8 cellular contexts compared by ENCODE assay signal in the genomic region with DNA sequence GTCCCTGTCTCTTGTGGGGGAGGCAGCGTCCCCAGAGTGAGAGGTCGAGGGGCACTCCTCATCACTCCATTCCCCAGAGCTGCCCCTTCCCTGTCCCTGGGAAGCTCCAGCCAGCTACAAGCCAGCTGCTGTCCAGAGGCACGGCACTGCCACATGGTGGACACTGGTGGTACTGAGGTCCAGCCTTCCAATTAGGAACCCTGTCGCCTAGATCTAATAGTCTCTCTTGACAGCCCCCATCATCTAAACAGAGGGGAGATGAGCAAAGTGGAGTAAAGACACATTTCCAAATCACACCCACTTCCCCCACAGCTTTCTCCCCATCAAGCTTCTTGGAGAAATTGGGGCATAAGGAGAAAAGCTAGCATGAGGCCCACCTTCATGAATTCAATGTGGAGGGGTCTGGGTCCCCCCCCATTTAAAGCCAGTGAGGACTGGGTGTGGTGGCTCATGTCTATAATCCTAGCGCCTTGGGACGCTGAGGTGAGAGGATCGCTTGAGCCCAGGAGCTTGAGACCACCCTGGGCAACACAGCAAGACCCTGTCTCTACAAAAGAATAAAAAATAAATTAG. TPM values are rescaled to one million over a fixed set of nuclear protein-coding genes. Genes with fewer than 3 reads are reported as not detected.
A peak's percentile ranks its signal among the peaks of the same experiment; 100 is the strongest.
DNase-seq lines count a peak whose midpoint lies in the region; ATAC-seq and TF ChIP-seq lines count a peak whose summit lies in the region.

No MANE protein-coding gene starts in this region.

- no peak for TF ChIP-seq EP300 in transverse colon (IDR thresholded peaks at IDR 0.05; ENCODE audit: low read depth)

- H3K27me3 Mint-ChIP-seq in HFFc6 (ENCODE audit: insufficient read depth), result no peaks in the 10 kb centered on the region; the same call in none of the 2 replicates
- no peaks in the 10 kb centered on the region for H3K27me3 Mint-ChIP-seq in naive thymus-derived CD8-positive, alpha-beta T cell

- peak; percentile 29 to 33 for ATAC-seq in naive thymus-derived CD8-positive, alpha-beta T cell

- H3K4me2 ChIP-seq in fibroblast of lung (ENCODE audit: extremely low read depth, insufficient read depth, low read length), result no peak overlapping the region

- H3K4me3 ChIP-seq in fibroblast of lung (replicated peaks in 1 of 4; ENCODE audit: control extremely low read depth in 1 of 4, insufficient read depth in 1 of 4, low read depth in 3 of 4, low read length in 4 of 4), result no peak overlapping the region
- no peak overlapping the region for H3K4me3 ChIP-seq in transverse colon

- TF ChIP-seq POLR2A in transverse colon (IDR thresholded peaks at IDR 0.05), result no peak

- H2AFZ ChIP-seq in fibroblast of lung (ENCODE audit: low read length), result peak overlapping the region; percentile 57

- DNase-seq in EL (peak; percentile 83), HFFc6 (peak; percentile 67), NCI-H460 (ENCODE audit: extremely low read depth, low read depth) (peak; percentile 78), fibroblast of lung (ENCODE audit: low read depth in 2 of 2) (peak; percentile 65 to 81), transverse colon (peak; percentile 79), SKM-1 treated with dmso at 0.1 percent for 144 hours (lab: John Stamatoyannopoulos, UW; ENCODE audit: unreplicated experiment) (no peak)
- peak; percentile 75 to 80 for DNase-seq in activated CD4-positive, alpha-beta T cell treated with anti-CD3 and anti-CD28 coated beads, Interleukin-2, amount 50 U/mL, for 48 hours
- DNase-seq in naive thymus-derived CD8-positive, alpha-beta T cell, result peak in 3 of 10 donors; percentile 22 to 64 (median 28)

- POLR2A ChIA-PET in naive thymus-derived CD8-positive, alpha-beta T cell (lab: Charles Lee), result interaction anchor here (0.6 to 1.3 kb wide), 6 partner anchors 24 to 218 kb away, joined by 3 read pairs; no protein-coding TSS in a partner anchor

- H3K4me3 Mint-ChIP-seq in HFFc6, result peak overlapping the region; percentile 71
- no peak overlapping the region for H3K4me3 Mint-ChIP-seq in naive thymus-derived CD8-positive, alpha-beta T cell

- peak overlapping the region; percentile 96 for H3K27ac Mint-ChIP-seq in HFFc6
- H3K27ac Mint-ChIP-seq in naive thymus-derived CD8-positive, alpha-beta T cell, result no peak overlapping the region

- H3K4me1 ChIP-seq in fibroblast of lung (ENCODE audit: control insufficient read depth, extremely low read depth, insufficient read depth, low read length), result peaks cover 25% of the 10 kb centered on the region
- peaks cover 9 to 16% (median 10%) of the 10 kb centered on the region in 4 donors for H3K4me1 ChIP-seq in transverse colon

- TF ChIP-seq CTCF in HFFc6 (IDR thresholded peaks at IDR 0.05), result peak; percentile 94
- peak; percentile 94 to 98 for TF ChIP-seq CTCF in fibroblast of lung (conservative IDR thresholded peaks at IDR 0.05 in 1 of 2, IDR thresholded peaks at IDR 0.05 in 1 of 2; ENCODE audit: low read depth in 1 of 2, low read length in 2 of 2)
- peak; percentile 87 to 92 (median 90) for TF ChIP-seq CTCF in transverse colon (IDR thresholded peaks at IDR 0.05)

- H3K27ac ChIP-seq in fibroblast of lung (ENCODE audit: insufficient read depth, low read length) (peak overlapping the region; percentile 80), transverse colon (no peak overlapping the region)

- H3K27me3 ChIP-seq in fibroblast of lung (ENCODE audit: control insufficient read depth, insufficient read depth, low read length) (no peaks in the 10 kb centered on the region), transverse colon (no peaks in the 10 kb centered on the region)

- H3K36me3 ChIP-seq in fibroblast of lung (ENCODE audit: control insufficient read depth, insufficient read depth, low read length), result no peaks in the 10 kb centered on the region
- H3K36me3 ChIP-seq in transverse colon, result no peaks in the 10 kb centered on the region

- peaks cover 55% of the 10 kb centered on the region for H3K4me1 Mint-ChIP-seq in HFFc6 (ENCODE audit: low read depth)
- H3K4me1 Mint-ChIP-seq in naive thymus-derived CD8-positive, alpha-beta T cell, result peaks cover 7 to 14% (median 8%) of the 10 kb centered on the region in 4 donors

- H3K9me3 ChIP-seq in fibroblast of lung (ENCODE audit: control insufficient read depth, insufficient read depth, low read depth, low read length) (no peaks in the 10 kb centered on the region), transverse colon (no peaks in the 10 kb centered on the region)

- WGBS in transverse colon (ENCODE audit: low coverage in 1 of 2), 2 donors, result 35% methylated on average over 7 of the region's 7 CpGs; no CpG with 5 or more reads in 1 of the 2 donors

- H3K36me3 Mint-ChIP-seq in HFFc6 (ENCODE audit: low read depth), result no peaks in the 10 kb centered on the region
- H3K36me3 Mint-ChIP-seq in naive thymus-derived CD8-positive, alpha-beta T cell, result no peaks in the 10 kb centered on the region

- no peak overlapping the region for H3K9ac ChIP-seq in fibroblast of lung (ENCODE audit: insufficient read depth, low read length)

- H3K79me2 ChIP-seq in fibroblast of lung (ENCODE audit: control insufficient read depth, insufficient read depth, low read length), result no peaks in the 10 kb centered on the region

- in situ Hi-C loops in transverse colon (cut with MboI; ENCODE audit: low pct_ligation_motif_present in 1 of 4, low pct_unique_long_range_greater_than_20kb in 1 of 4, low sequenced_read_pairs in 3 of 4), result no loop called here

- H3K9me3 Mint-ChIP-seq in HFFc6, result no peaks in the 10 kb centered on the region
- H3K9me3 Mint-ChIP-seq in naive thymus-derived CD8-positive, alpha-beta T cell, result no peaks in the 10 kb centered on the region

- H4K20me1 ChIP-seq in fibroblast of lung (ENCODE audit: control insufficient read depth, extremely low read depth, insufficient read depth, low read length), result no peaks in the 10 kb centered on the region

- intact Hi-C loops in transverse colon (cut with DNase I; ENCODE audit: low total_unique reads), result loop anchor here (5.0 kb wide), 2 partner anchors 146 to 191 kb away; no protein-coding TSS in a partner anchor

RNA-seq across cellular contexts. Expression of gene INHBE, which starts 2.1 kb away (rescaled TPM):
- total RNA-seq in HFFc6 (2021; fragmentation: NEBNext Ultra II Directional; extraction: Animal tissue kit (Norgen Biotek cat#: 25700)), result under 1 TPM in 5 of 6 experiments, not detected in 1; 0.12 to 0.34 (median 0.18) TPM
- 1.3 and 2.2 TPM in 2 replicates for total RNA-seq in NCI-H460 (2014; rRNA removed; shearing (Covaris generic))
- 0.72 and 0.78 TPM in 2 replicates for polyA plus RNA-seq in NCI-H460 (2014; cell fraction: nucleus; rRNA removed)
- total RNA-seq in fibroblast of lung, result 9.2 and 26.4 TPM in 2 replicates
- polyA plus RNA-seq in fibroblast of lung, result 0.41 and 0.67 TPM in 2 replicates
- polyA plus RNA-seq in fibroblast of lung (2012), result 0.40 and 1.0 TPM in 2 replicates
- not detected in 2 replicates for polyA minus RNA-seq in fibroblast of lung (ENCODE audit: low replicate concordance)
- not detected for total RNA-seq in naive thymus-derived CD8-positive, alpha-beta T cell
- under 1 TPM in 1 of 3 donors, not detected in 2; 0.16 TPM for polyA plus RNA-seq in naive thymus-derived CD8-positive, alpha-beta T cell
- total RNA-seq in transverse colon, result not detected

RNA-seq across cellular contexts. Expression of gene GLI1, which starts 6.6 kb away (rescaled TPM):
- total RNA-seq in HFFc6 (2021; fragmentation: NEBNext Ultra II Directional; extraction: Animal tissue kit (Norgen Biotek cat#: 25700)), result 1 to 10 TPM; 3.9 to 5.8 (median 4.6) TPM
- total RNA-seq in NCI-H460 (2014; rRNA removed; shearing (Covaris generic)), result 0.20 and 5.0 TPM in 2 replicates
- polyA plus RNA-seq in NCI-H460 (2014; cell fraction: nucleus; rRNA removed), result 0.56 and 0.76 TPM in 2 replicates
- total RNA-seq in fibroblast of lung, result 1.0 and 2.0 TPM in 2 replicates
- 0.40 and 0.97 TPM in 2 replicates for polyA plus RNA-seq in fibroblast of lung
- 1.5 and 3.4 TPM in 2 replicates for polyA plus RNA-seq in fibroblast of lung (2012)
- 2.7 and 17.2 TPM in 2 replicates for polyA minus RNA-seq in fibroblast of lung (ENCODE audit: low replicate concordance)
- total RNA-seq in naive thymus-derived CD8-positive, alpha-beta T cell, result 1 to 10 TPM; 1.9 to 2.7 TPM
- polyA plus RNA-seq in naive thymus-derived CD8-positive, alpha-beta T cell, result not detected
- 1 to 10 TPM in 1 of 4 donors, under 1 TPM in 2, not detected in 1; 0.41 to 1.2 (median 0.79) TPM for total RNA-seq in transverse colon

RNA-seq across cellular contexts. Expression of gene INHBC, which starts 18.4 kb away (rescaled TPM):
- not detected for total RNA-seq in HFFc6 (2021; fragmentation: NEBNext Ultra II Directional; extraction: Animal tissue kit (Norgen Biotek cat#: 25700))
- not detected in 2 replicates for total RNA-seq in NCI-H460 (2014; rRNA removed; shearing (Covaris generic))
- polyA plus RNA-seq in NCI-H460 (2014; cell fraction: nucleus; rRNA removed), result not detected in 2 replicates
- total RNA-seq in fibroblast of lung (not detected in 2 replicates), transverse colon (not detected)
- polyA plus RNA-seq in fibroblast of lung, result 0.05 TPM in 1 of 2 replicates, not detected in the other
- not detected in 2 replicates for polyA plus RNA-seq in fibroblast of lung (2012)
- 0.15 TPM in 1 of 2 replicates, not detected in the other for polyA minus RNA-seq in fibroblast of lung (ENCODE audit: low replicate concordance)
- under 1 TPM; 0.18 to 0.19 TPM for total RNA-seq in naive thymus-derived CD8-positive, alpha-beta T cell
- not detected for polyA plus RNA-seq in naive thymus-derived CD8-positive, alpha-beta T cell

RNA-seq across cellular contexts. Expression of gene R3HDM2, which starts 22.2 kb away (rescaled TPM):
- total RNA-seq in HFFc6 (2021; fragmentation: NEBNext Ultra II Directional; extraction: Animal tissue kit (Norgen Biotek cat#: 25700)), result 10 to 100 TPM; 33.7 to 39.4 (median 37.9) TPM
- total RNA-seq in NCI-H460 (2014; rRNA removed; shearing (Covaris generic)), result 24.4 and 24.6 TPM in 2 replicates
- polyA plus RNA-seq in NCI-H460 (2014; cell fraction: nucleus; rRNA removed), result 20.1 and 41.2 TPM in 2 replicates
- total RNA-seq in fibroblast of lung (11.3 and 21.3 TPM in 2 replicates), transverse colon (10 to 100 TPM; 26.3 to 56.9 (median 33.3) TPM)
- polyA plus RNA-seq in fibroblast of lung, result 18.5 and 22.8 TPM in 2 replicates
- polyA plus RNA-seq in fibroblast of lung (2012), result 21.7 and 23.1 TPM in 2 replicates
- 102 and 123 TPM in 2 replicates for polyA minus RNA-seq in fibroblast of lung (ENCODE audit: low replicate concordance)
- total RNA-seq in naive thymus-derived CD8-positive, alpha-beta T cell, result 100 to 1,000 TPM; 104 to 115 TPM
- polyA plus RNA-seq in naive thymus-derived CD8-positive, alpha-beta T cell, result 10 to 100 TPM in 1 of 3 donors, 1 to 10 TPM in 2; 5.4 to 17.3 (median 7.4) TPM

RNA-seq across cellular contexts. Expression of gene ARHGAP9, which starts 26.6 kb away (rescaled TPM):
- total RNA-seq in HFFc6 (2021; fragmentation: NEBNext Ultra II Directional; extraction: Animal tissue kit (Norgen Biotek cat#: 25700)), result under 1 TPM in 5 of 6 experiments, not detected in 1; 0.11 to 0.85 (median 0.21) TPM
- not detected in 2 replicates for total RNA-seq in NCI-H460 (2014; rRNA removed; shearing (Covaris generic))
- polyA plus RNA-seq in NCI-H460 (2014; cell fraction: nucleus; rRNA removed), result not detected in 2 replicates
- under 0.01 TPM in 2 replicates for total RNA-seq in fibroblast of lung
- polyA plus RNA-seq in fibroblast of lung, result 0.08 and 0.10 TPM in 2 replicates
- 0.15 TPM in 1 of 2 replicates, not detected in the other for polyA plus RNA-seq in fibroblast of lung (2012)
- polyA minus RNA-seq in fibroblast of lung (ENCODE audit: low replicate concordance), result not detected in 2 replicates
- total RNA-seq in naive thymus-derived CD8-positive, alpha-beta T cell, result 100 to 1,000 TPM; 287 to 291 TPM
- 100 to 1,000 TPM; 136 to 240 (median 150) TPM for polyA plus RNA-seq in naive thymus-derived CD8-positive, alpha-beta T cell
- total RNA-seq in transverse colon, result 10 to 100 TPM in 3 of 4 donors, not detected in 1; 11.7 to 87.2 (median 27.3) TPM
